Comparison of ENCODE assay signal across 21 cellular contexts in genomic region chr12:53355121-53355520, GRCh38. TPM values are rescaled to one million over a fixed set of nuclear protein-coding genes. Genes with fewer than 3 reads are reported as not detected.
"Had no signal": no experiment of that assay in that cellular context is flagged by ENCODE, and none has a peak within 500 bp of the region (broad histone marks: within the 10 kb centered on the region; RNA-seq: fewer than 3 reads in every experiment).

No MANE protein-coding gene starts in this region.

- H3K4me3 ChIP-seq: lung, neural progenitor cell, ovary, sigmoid colon, spleen had no signal

- H3K9me3 Mint-ChIP-seq: activated B cell treated with CpG ODN at 0.5 μM for 24 hours; activated CD8-positive, alpha-beta T cell treated with anti-CD3 and anti-CD28 coated beads for 36 hours; activated T-cell treated with anti-CD3 and anti-CD28 coated beads, Interleukin-2, amount 50 U/mL, for 72 hours; neural progenitor cell; stimulated activated naive CD8-positive, alpha-beta T cell treated with anti-CD3 and anti-CD28 coated beads, Interleukin-15, amount 100 ng/mL, for 72 hours; T-helper 2 cell treated with Interferon-gamma antibody and Interleukin-4, amounts not matched to agents 5 μg/mL and 100 μg/mL, for 36 hours; type B pancreatic cell had no signal

- H3K4me2 ChIP-seq: neural progenitor cell had no signal

- H3K4me3 Mint-ChIP-seq: activated B cell treated with CpG ODN at 0.5 μM for 24 hours; activated CD8-positive, alpha-beta T cell treated with anti-CD3 and anti-CD28 coated beads for 36 hours; activated naive CD8-positive, alpha-beta T cell; activated T-cell treated with anti-CD3 and anti-CD28 coated beads, Interleukin-2, amount 50 U/mL, for 72 hours; stimulated activated naive CD8-positive, alpha-beta T cell treated with anti-CD3 and anti-CD28 coated beads, Interleukin-15, amount 100 ng/mL, for 72 hours; T-helper 2 cell treated with Interferon-gamma antibody and Interleukin-4, amounts not matched to agents 5 μg/mL and 100 μg/mL, for 36 hours; type B pancreatic cell had no signal

- H3K9ac ChIP-seq: neural progenitor cell had no signal

- H3K27me3 ChIP-seq: neural progenitor cell, ovary, sigmoid colon, spleen had no signal

- H3K27ac Mint-ChIP-seq: activated B cell treated with CpG ODN at 0.5 μM for 24 hours; activated naive CD8-positive, alpha-beta T cell; activated T-cell treated with anti-CD3 and anti-CD28 coated beads, Interleukin-2, amount 50 U/mL, for 72 hours; neural progenitor cell; T-helper 2 cell treated with Interferon-gamma antibody and Interleukin-4, amounts not matched to agents 5 μg/mL and 100 μg/mL, for 36 hours had no signal

- H3K27ac ChIP-seq: neural progenitor cell, ovary, sigmoid colon, spleen had no signal

- ATAC-seq: activated CD8-positive, alpha-beta T cell treated with anti-CD3 and anti-CD28 coated beads for 36 hours; activated T-cell treated with anti-CD3 and anti-CD28 coated beads, Interleukin-2, amount 50 U/mL, for 72 hours; stimulated activated naive CD8-positive, alpha-beta T cell treated with anti-CD3 and anti-CD28 coated beads, Interleukin-15, amount 100 ng/mL, for 72 hours had no signal

- H3K27me3 Mint-ChIP-seq: activated B cell treated with CpG ODN at 0.5 μM for 24 hours; activated CD8-positive, alpha-beta T cell treated with anti-CD3 and anti-CD28 coated beads for 36 hours; activated naive CD8-positive, alpha-beta T cell; stimulated activated naive CD8-positive, alpha-beta T cell treated with anti-CD3 and anti-CD28 coated beads, Interleukin-15, amount 100 ng/mL, for 72 hours; type B pancreatic cell had no signal

- H2AFZ ChIP-seq: neural progenitor cell had no signal

- H3K36me3 ChIP-seq: neural progenitor cell, ovary, sigmoid colon, spleen had no signal

- H3K36me3 Mint-ChIP-seq: activated naive CD8-positive, alpha-beta T cell; neural progenitor cell; type B pancreatic cell had no signal

- DNase-seq: activated B cell treated with CpG ODN at 0.5 μM for 24 hours; activated CD4-positive, alpha-beta T cell treated with anti-CD3 and anti-CD28 coated beads for 48 hours; activated CD8-positive, alpha-beta T cell treated with anti-CD3 and anti-CD28 coated beads for 36 hours; activated gamma-delta T cell treated with Interleukin-2 at 50 U/mL for 16 hours; activated T-cell treated with anti-CD3 and anti-CD28 coated beads, Interleukin-2, amount 50 U/mL, for 72 hours; amniotic stem cell; islet precursor cell; midbrain; ovary; sigmoid colon; spleen; stimulated activated naive CD8-positive, alpha-beta T cell treated with anti-CD3 and anti-CD28 coated beads, Interleukin-15, amount 100 ng/mL, for 72 hours had no signal

- H3K9me3 ChIP-seq: ovary, sigmoid colon, spleen had no signal

- H3K4me1 ChIP-seq: neural progenitor cell had no signal

RNA-seq across cellular contexts. Expression of gene SP7, which starts 19.0 kb away (rescaled TPM):
- total RNA-seq: activated B cell treated with CpG ODN at 0.5 μM for 24 hours; activated CD8-positive, alpha-beta T cell treated with anti-CD3 and anti-CD28 coated beads for 36 hours; activated T-cell treated with anti-CD3 and anti-CD28 coated beads, Interleukin-2, amount 50 U/mL, for 72 hours; cardiac septum; lung; myocyte; ovary; sigmoid colon; spleen; temporal lobe had no signal
- polyA plus RNA-seq: esophagus, lung, sigmoid colon, spleen had no signal
